ENCODE assay signal across 19 cellular contexts in the genomic region with DNA sequence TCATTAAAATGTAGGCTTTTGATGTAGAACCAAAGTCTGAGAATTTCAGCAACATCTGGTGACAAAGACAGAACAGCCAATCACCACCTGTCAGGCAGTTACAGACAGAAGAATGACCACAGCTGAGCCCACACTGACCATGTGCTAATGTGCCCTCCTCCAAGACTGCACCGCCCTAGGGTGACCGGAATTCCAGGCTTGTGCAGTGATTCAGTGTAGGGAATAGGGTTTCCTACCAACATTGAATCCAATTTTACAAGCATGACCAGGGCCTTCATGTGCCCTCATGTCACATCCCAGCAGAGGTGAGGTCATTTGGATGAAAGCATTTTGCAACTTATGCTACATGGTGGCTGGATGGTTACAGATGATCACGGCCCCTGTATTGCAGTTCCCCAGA.
DNase-seq lines count a peak whose midpoint lies in the region; ATAC-seq and FAIRE-seq lines count a peak whose summit lies in the region.
"Had no signal": no experiment of that assay in that cellular context is flagged by ENCODE, and none has a peak within 500 bp of the region (broad histone marks: within the 10 kb centered on the region; RNA-seq: fewer than 3 reads in every experiment).

No MANE protein-coding gene starts in this region.

- FAIRE-seq in urothelium cell line (lab: Jason Lieb, UNC): peak; percentile 66
- FAIRE-seq: A549, D721Med, GM12878 had no signal

- DNase-seq in DMS 273 (lab: John Stamatoyannopoulos, UW; ENCODE audit: unreplicated experiment) (peak; percentile 44), DMS 273 treated with DMSO at 0.1 percent for 48 hours (lab: John Stamatoyannopoulos, UW) (no peak), kidney tubule cell (ENCODE audit: low spot score) (peak; percentile 20), renal cortical epithelial cell (ENCODE audit: low read depth) (peak; percentile 38), urothelium cell line (ENCODE audit: low spot score) (no peak), HUDEP-2 (lab: John Stamatoyannopoulos, UW; ENCODE audit: unreplicated experiment in 76 of 76) (no peak)
- DNase-seq: AML-193; Caco-2; CD4-positive, alpha-beta T cell; DMS79 treated with DMSO at 0.1 percent for 48 hours; GOT3; H7; HFFc6 had no signal

- ATAC-seq in GM18868 (IDR thresholded peaks at IDR 0.05; ENCODE audit: unreplicated experiment) (no peak), GM18870 (IDR thresholded peaks at IDR 0.05; ENCODE audit: unreplicated experiment) (no peak)
- ATAC-seq: A549, GM12878, HCT116 had no signal

Comparison
In these comparisons a context has a peak if more than half of its experiments do, and no peak if none do; other contexts are left out.
1. DNase-seq: peak in DMS 273 (single experiment), kidney tubule cell (single experiment) and renal cortical epithelial cell (single experiment); none in DMS 273 treated with DMSO at 0.1 percent for 48 hours (single experiment), urothelium cell line (single experiment) and HUDEP-2 (0 of 76).